In genomic region chr1:109708949-109709348, GRCh38 we compare ENCODE assay signal across 7 cellular contexts. TPM values are rescaled to one million over a fixed set of nuclear protein-coding genes. Genes with fewer than 3 reads are reported as not detected.
"Had no signal": no experiment of that assay in that cellular context is flagged by ENCODE, and none has a peak within 500 bp of the region (broad histone marks: within the 10 kb centered on the region; RNA-seq: fewer than 3 reads in every experiment).

No MANE protein-coding gene starts in this region.

RNA-seq across cellular contexts. Expression of gene GSTM5, which starts 3.1 kb away (rescaled TPM):
- total RNA-seq: LHCN-M2, MCF 10A, OCI-LY7, PC-9, SK-MEL-5 had no signal

RNA-seq across cellular contexts. Expression of gene GSTM1, which starts 21.3 kb away (rescaled TPM):
- total RNA-seq: MCF 10A, OCI-LY7, PC-9, Right ventricle myocardium inferior, SJCRH30, SK-MEL-5 had no signal

RNA-seq across cellular contexts. Expression of gene GSTM3, which starts 31.9 kb away (rescaled TPM):
- total RNA-seq: MCF 10A, OCI-LY7 had no signal
